ENCODE assay signal across 11 cellular contexts in the genomic region with DNA sequence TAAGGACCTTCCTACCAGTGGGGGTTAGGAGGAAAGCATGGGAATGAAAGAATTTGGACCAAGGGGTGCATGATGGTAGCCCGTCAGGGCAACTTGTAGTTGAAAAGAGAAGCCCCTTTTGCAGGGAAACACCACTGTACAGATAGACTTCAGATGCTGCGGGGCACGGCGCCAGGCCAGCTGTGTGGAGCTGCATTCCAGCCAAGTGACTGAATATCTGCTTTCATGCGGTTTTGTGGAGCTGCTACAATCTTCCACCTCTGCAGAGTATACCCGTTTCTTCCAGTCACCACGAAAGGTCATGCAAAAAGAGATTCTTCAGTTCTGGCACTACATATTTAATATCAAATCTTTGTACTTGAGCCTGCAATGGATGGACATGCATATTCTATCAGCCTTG.
DNase-seq lines count a peak whose midpoint lies in the region; ATAC-seq and TF ChIP-seq lines count a peak whose summit lies in the region.
"Had no signal": no experiment of that assay in that cellular context is flagged by ENCODE, and none has a peak within 500 bp of the region (broad histone marks: within the 10 kb centered on the region; RNA-seq: fewer than 3 reads in every experiment).

No MANE protein-coding gene starts in this region.

- H3K4me3 Mint-ChIP-seq in stimulated activated naive B cell treated with anti-CD40 and anti-IgM and Interleukin-4, amounts not matched to agents 10 μg/mL and 1 μg/mL and 100 μg/mL, for 72 hours, result no peak overlapping the region
- H3K4me3 Mint-ChIP-seq in CD14-positive monocyte, result no peak overlapping the region

- H3K79me2 ChIP-seq in DND-41 (ENCODE audit: insufficient read depth, low read length), result no peaks in the 10 kb centered on the region

- TF ChIP-seq POLR2A in adrenal gland (IDR thresholded peaks at IDR 0.05), result no peak

- no peak overlapping the region for H3K9ac ChIP-seq in DND-41 (ENCODE audit: low read depth, low read length)

- H3K9me3 ChIP-seq in DND-41 (ENCODE audit: insufficient read depth, low read length, severe bottlenecking) (no peaks in the 10 kb centered on the region), adrenal gland (replicated peaks in 1 of 3) (no peaks in the 10 kb centered on the region)
- H3K9me3 ChIP-seq: right lobe of liver had no signal

- no peaks in the 10 kb centered on the region for H3K27me3 Mint-ChIP-seq in stimulated activated naive B cell treated with anti-CD40 and anti-IgM and Interleukin-4, amounts not matched to agents 10 μg/mL and 1 μg/mL and 100 μg/mL, for 72 hours
- no peaks in the 10 kb centered on the region for H3K27me3 Mint-ChIP-seq in CD14-positive monocyte (ENCODE audit: low read depth in 3 of 3)

- no peak overlapping the region for H3K4me3 ChIP-seq in DND-41 (ENCODE audit: low read depth in 1 of 2, low read length in 2 of 2)
- H3K4me3 ChIP-seq in adrenal gland, result no peak overlapping the region
- H3K4me3 ChIP-seq: right lobe of liver had no signal

- H3K4me1 ChIP-seq in DND-41 (ENCODE audit: insufficient read depth, low read length) (peaks cover 17% of the 10 kb centered on the region), adrenal gland (replicated peaks in 1 of 2) (peaks cover 5 to 32% of the 10 kb centered on the region in 2 donors)
- H3K4me1 ChIP-seq: right lobe of liver had no signal

- no peaks in the 10 kb centered on the region for H4K20me1 ChIP-seq in DND-41 (ENCODE audit: insufficient read depth, low read length)

- no peaks in the 10 kb centered on the region for H3K9me3 Mint-ChIP-seq in stimulated activated naive B cell treated with anti-CD40 and anti-IgM and Interleukin-4, amounts not matched to agents 10 μg/mL and 1 μg/mL and 100 μg/mL, for 72 hours
- no peaks in the 10 kb centered on the region for H3K9me3 Mint-ChIP-seq in CD14-positive monocyte

- intact Hi-C loops in adrenal gland (cut with DNase I), result no loop called here
- intact Hi-C loops in CD14-positive monocyte (cut with micrococcal nuclease), result no loop called here

- H3K4me1 Mint-ChIP-seq in stimulated activated naive B cell treated with anti-CD40 and anti-IgM and Interleukin-4, amounts not matched to agents 10 μg/mL and 1 μg/mL and 100 μg/mL, for 72 hours, result no peaks in the 10 kb centered on the region
- peaks cover 8% of the 10 kb centered on the region for H3K4me1 Mint-ChIP-seq in CD14-positive monocyte

- TF ChIP-seq CTCF in DND-41 (IDR thresholded peaks at IDR 0.05; ENCODE audit: borderline replicate concordance, extremely low read depth, low read length, poor library complexity, severe bottlenecking) (no peak), adrenal gland (IDR thresholded peaks at IDR 0.05) (no peak), CD14-positive monocyte (IDR thresholded peaks at IDR 0.05) (no peak)

- H3K36me3 ChIP-seq in DND-41 (ENCODE audit: insufficient read depth, low read length) (peaks cover 4% of the 10 kb centered on the region; the same call in 1 of the 2 replicates), adrenal gland (replicated peaks in 1 of 2) (no peaks in the 10 kb centered on the region)

- H3K27ac Mint-ChIP-seq in stimulated activated naive B cell treated with anti-CD40 and anti-IgM and Interleukin-4, amounts not matched to agents 10 μg/mL and 1 μg/mL and 100 μg/mL, for 72 hours, result no peak overlapping the region
- peak overlapping the region in 1 of 7 donors; percentile 61 for H3K27ac Mint-ChIP-seq in CD14-positive monocyte

- H3K4me2 ChIP-seq in DND-41 (ENCODE audit: insufficient read depth, low read length), result no peak overlapping the region

- peak; percentile 67 for DNase-seq in DND-41
- DNase-seq in adrenal gland, result peak in 6 of 7 donors; percentile 37 to 78 (median 60)
- DNase-seq in glomerular visceral epithelial cell (ENCODE audit: extremely low spot score), result peak; percentile 86
- DNase-seq in pons (ENCODE audit: low spot score), result peak; percentile 96
- no peak for DNase-seq in stimulated activated naive B cell treated with anti-CD40 and anti-IgM and Interleukin-4, amounts not matched to agents 10 μg/mL and 1 μg/mL and 100 μg/mL, for 72 hours
- DNase-seq in CD14-positive monocyte (ENCODE audit: low spot score), result no peak
- DNase-seq: activated gamma-delta T cell, right lobe of liver, T-helper 1 cell had no signal

- no peaks in the 10 kb centered on the region for H3K27me3 ChIP-seq in DND-41 (ENCODE audit: insufficient read depth, low read length, poor library complexity)
- H3K27me3 ChIP-seq in adrenal gland, result no peaks in the 10 kb centered on the region
- H3K27me3 ChIP-seq: right lobe of liver had no signal

- peaks cover 7 to 8% of the 10 kb centered on the region in 2 donors for H3K36me3 Mint-ChIP-seq in stimulated activated naive B cell treated with anti-CD40 and anti-IgM and Interleukin-4, amounts not matched to agents 10 μg/mL and 1 μg/mL and 100 μg/mL, for 72 hours
- peaks cover 0 to 5% of the 10 kb centered on the region in 2 donors for H3K36me3 Mint-ChIP-seq in CD14-positive monocyte

- H3K27ac ChIP-seq in DND-41 (ENCODE audit: low read length) (no peak overlapping the region), adrenal gland (no peak overlapping the region)
- H3K27ac ChIP-seq: right lobe of liver had no signal

- ATAC-seq in DND-41 (ENCODE audit: insufficient read depth, low read depth) (peak; percentile 90), GM19351 (IDR thresholded peaks at IDR 0.05; ENCODE audit: unreplicated experiment) (no peak), GM19467 (IDR thresholded peaks at IDR 0.05; ENCODE audit: unreplicated experiment) (no peak)
- no peak for ATAC-seq in stimulated activated naive B cell treated with anti-CD40 and anti-IgM and Interleukin-4, amounts not matched to agents 10 μg/mL and 1 μg/mL and 100 μg/mL, for 72 hours (replicated peaks)

- WGBS in adrenal gland, 4 donors, result 52 to 66% (median 60%) methylated on average over 7 of the region's 7 CpGs

- H2AFZ ChIP-seq in DND-41 (ENCODE audit: low read depth, low read length), result no peak overlapping the region

Comparison
In these comparisons a context has a peak if more than half of its experiments do, and no peak if none do; other contexts are left out.
1. DNase-seq: peak in DND-41 (single experiment), adrenal gland (6 of 7), glomerular visceral epithelial cell (single experiment) and pons (single experiment); none in stimulated activated naive B cell treated with anti-CD40 and anti-IgM and Interleukin-4, amounts not matched to agents 10 μg/mL and 1 μg/mL and 100 μg/mL, for 72 hours (single experiment) and CD14-positive monocyte (single experiment).